ENCODE assay signal across 18 cellular contexts in the genomic region with DNA sequence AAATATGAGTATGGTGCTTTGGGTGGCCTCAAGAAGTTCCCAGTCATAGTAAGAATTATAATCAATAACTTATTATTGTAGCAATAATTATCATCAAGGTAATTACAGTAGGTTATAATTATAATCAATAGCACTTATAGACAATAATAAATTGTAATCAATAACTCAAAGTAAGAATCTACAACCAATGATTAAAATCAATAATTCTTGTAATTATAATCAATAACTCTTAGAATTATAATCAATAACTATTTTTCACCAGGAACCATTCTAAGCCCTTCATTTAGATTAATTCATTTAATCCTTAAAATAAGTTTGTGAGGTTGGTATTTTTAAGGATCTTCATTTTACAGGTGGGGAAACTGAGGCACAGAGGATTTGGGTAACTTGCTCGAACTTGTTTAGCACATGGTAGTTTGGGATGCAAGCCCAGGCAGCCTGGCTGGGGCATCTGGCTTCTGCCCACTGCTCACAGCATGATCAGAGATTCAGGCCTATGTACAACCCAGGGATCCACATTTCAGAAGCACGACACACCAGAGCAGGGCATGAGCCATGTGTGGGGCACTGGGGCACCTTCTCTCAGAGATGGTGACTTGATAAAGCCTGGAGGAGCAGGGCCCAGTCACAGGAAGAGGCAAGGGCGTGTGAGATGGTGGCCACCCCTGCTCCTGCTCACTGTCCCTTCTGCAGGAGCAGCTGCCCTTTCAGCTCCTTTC. TPM values are rescaled to one million over a fixed set of nuclear protein-coding genes. Genes with fewer than 3 reads are reported as not detected.
"Had no signal": no experiment of that assay in that cellular context is flagged by ENCODE, and none has a peak within 500 bp of the region (broad histone marks: within the 10 kb centered on the region; RNA-seq: fewer than 3 reads in every experiment).

No MANE protein-coding gene starts in this region.

- H3K4me3 ChIP-seq: dorsolateral prefrontal cortex, esophagus squamous epithelium, heart left ventricle, ovary had no signal

- H3K36me3 ChIP-seq: esophagus squamous epithelium, heart left ventricle, ovary had no signal

- H3K27me3 ChIP-seq: dorsolateral prefrontal cortex, esophagus squamous epithelium, heart left ventricle, ovary had no signal

- H3K4me3 Mint-ChIP-seq: activated CD8-positive, alpha-beta memory T cell treated with anti-CD3 and anti-CD28 coated beads, Interleukin-2, amount 10 ng/mL, durations not matched to agents 7 days and 5 days; activated naive CD8-positive, alpha-beta T cell; brain; central memory CD8-positive, alpha-beta T cell; neural crest cell; T-helper 2 cell treated with Interferon-gamma antibody and Interleukin-4, amounts not matched to agents 5 μg/mL and 100 μg/mL, for 36 hours had no signal

- ATAC-seq: activated CD8-positive, alpha-beta memory T cell treated with anti-CD3 and anti-CD28 coated beads, Interleukin-2, amount 10 ng/mL, durations not matched to agents 7 days and 5 days had no signal

- H3K4me1 ChIP-seq: esophagus squamous epithelium had no signal

- H3K9me3 Mint-ChIP-seq: brain; central memory CD8-positive, alpha-beta T cell; neural crest cell; T-helper 2 cell treated with Interferon-gamma antibody and Interleukin-4, amounts not matched to agents 5 μg/mL and 100 μg/mL, for 36 hours had no signal

- H3K27me3 Mint-ChIP-seq: brain; central memory CD8-positive, alpha-beta T cell had no signal

- H3K9me3 ChIP-seq: esophagus squamous epithelium, heart left ventricle, ovary had no signal

- H3K27ac Mint-ChIP-seq: activated CD8-positive, alpha-beta memory T cell treated with anti-CD3 and anti-CD28 coated beads, Interleukin-2, amount 10 ng/mL, durations not matched to agents 7 days and 5 days; activated naive CD8-positive, alpha-beta T cell; T-helper 2 cell treated with Interferon-gamma antibody and Interleukin-4, amounts not matched to agents 5 μg/mL and 100 μg/mL, for 36 hours had no signal

- H3K36me3 Mint-ChIP-seq: activated CD8-positive, alpha-beta memory T cell treated with anti-CD3 and anti-CD28 coated beads, Interleukin-2, amount 10 ng/mL, durations not matched to agents 7 days and 5 days; activated naive CD8-positive, alpha-beta T cell had no signal

- DNase-seq: activated CD4-positive, alpha-beta T cell treated with anti-CD3 and anti-CD28 coated beads, Interleukin-2, amount 50 U/mL, for 48 hours; activated CD4-positive, CD25-positive, alpha-beta regulatory T cell treated with anti-CD3 and anti-CD28 coated beads, Interleukin-2, amount 50 U/mL, for 72 hours; activated CD8-positive, alpha-beta memory T cell treated with anti-CD3 and anti-CD28 coated beads, Interleukin-2, amount 10 ng/mL, durations not matched to agents 7 days and 5 days; activated gamma-delta T cell; activated T-cell treated with anti-CD3 and anti-CD28 coated beads, Interleukin-2, amount 50 U/mL, for 48 hours; amygdala; dorsolateral prefrontal cortex; esophagus squamous epithelium; left ventricle myocardium superior; ovary; stimulated activated CD4-positive, alpha-beta T cell treated with anti-CD3 and anti-CD28 coated beads, Interleukin-15, amount 100 ng/mL, for 24 hours; stimulated activated CD4-positive, alpha-beta T cell treated with anti-CD3 and anti-CD28 coated beads, Interleukin-4, amount 100 ng/mL, for 24 hours had no signal

- H3K27ac ChIP-seq: esophagus squamous epithelium, ovary had no signal

- H3K4me1 Mint-ChIP-seq: activated CD8-positive, alpha-beta memory T cell treated with anti-CD3 and anti-CD28 coated beads, Interleukin-2, amount 10 ng/mL, durations not matched to agents 7 days and 5 days; neural crest cell had no signal

RNA-seq across cellular contexts. Expression of gene SLC1A2, which starts 46.6 kb away (rescaled TPM):
- total RNA-seq: activated CD8-positive, alpha-beta memory T cell treated with anti-CD3 and anti-CD28 coated beads, Interleukin-2, amount 10 ng/mL, durations not matched to agents 7 days and 5 days had no signal
